In genomic region chr17:40433551-40434384, GRCh38 we compare ENCODE assay signal across 8 cellular contexts. TPM values are rescaled to one million over a fixed set of nuclear protein-coding genes. Genes with fewer than 3 reads are reported as not detected.
DNase-seq lines count a peak whose midpoint lies in the region; ATAC-seq, FAIRE-seq and TF ChIP-seq lines count a peak whose summit lies in the region.

No MANE protein-coding gene starts in this region.

- no peaks in the 10 kb centered on the region for H3K36me3 Mint-ChIP-seq in activated naive CD8-positive, alpha-beta T cell treated with anti-CD3 and anti-CD28 coated beads, Interleukin-2, amount 50 U/mL, for 24 hours (ENCODE audit: low read depth)

- CTCF ChIA-PET in HepG2 (lab: Yijun Ruan, JAX; ENCODE audit: low intra/inter-chr PET ratio, low total read pairs), result interaction anchor here (0.7 to 1.4 kb wide), 4 partner anchors 35 to 127 kb away, joined by 3 to 4 read pairs (median 3); no protein-coding TSS in a partner anchor

- no peaks in the 10 kb centered on the region for H3K27me3 Mint-ChIP-seq in activated naive CD8-positive, alpha-beta T cell treated with anti-CD3 and anti-CD28 coated beads, Interleukin-2, amount 50 U/mL, for 24 hours

- H2AFZ ChIP-seq in HepG2 (ENCODE audit: low read length), result no peak overlapping the region

- no peak for TF ChIP-seq RAD21 in HepG2 (CRISPR knock-in tag; IDR thresholded peaks at IDR 0.05)

- peaks cover 3 to 14% of the 10 kb centered on the region in 2 experiments; a peak in 3 of 5 replicates for H3K27me3 ChIP-seq in HepG2 (ENCODE audit: control insufficient read depth in 1 of 2, insufficient read depth in 2 of 2, low read length in 2 of 2)

- H3K9me3 Mint-ChIP-seq in activated naive CD8-positive, alpha-beta T cell treated with anti-CD3 and anti-CD28 coated beads, Interleukin-2, amount 50 U/mL, for 24 hours, result no peaks in the 10 kb centered on the region

- peak; percentile 75 for TF ChIP-seq CTCF in HepG2 (CRISPR knock-in tag; IDR thresholded peaks at IDR 0.05)

- peak; percentile 86 for FAIRE-seq in HepG2 (lab: Jason Lieb, UNC)

- intact Hi-C loops in HepG2 (cut with micrococcal nuclease; ENCODE audit: unreplicated experiment), result no loop called here

- peak overlapping the region; percentile 40; the same call in 1 of the 2 replicates for H3K4me2 ChIP-seq in HepG2 (ENCODE audit: low read depth, low read length)

- TF ChIP-seq EP300 in HepG2 (IDR thresholded peaks at IDR 0.05; ENCODE audit: low read depth in 2 of 2, low read length in 2 of 2) (no peak), HepG2 (CRISPR knock-in tag; IDR thresholded peaks at IDR 0.05; ENCODE audit: borderline replicate concordance) (no peak)

- peak; percentile 48 for ATAC-seq in activated naive CD8-positive, alpha-beta T cell treated with anti-CD3 and anti-CD28 coated beads, Interleukin-2, amount 50 U/mL, for 24 hours
- ATAC-seq in HepG2, result peak; percentile 90
- ATAC-seq in GM19324 (IDR thresholded peaks at IDR 0.05; ENCODE audit: low FRiP score, unreplicated experiment), result no peak
- no peak for ATAC-seq in activated CD4-positive, CD25-positive, alpha-beta regulatory T cell treated with anti-CD3 and anti-CD28 coated beads, Interleukin-2, amount 50 U/mL, for 24 hours

- no TSS peak for BruUV-seq in HepG2 (replicated peaks; lab: Mats Ljungman, UMichigan)

- H3K4me1 Mint-ChIP-seq in activated naive CD8-positive, alpha-beta T cell treated with anti-CD3 and anti-CD28 coated beads, Interleukin-2, amount 50 U/mL, for 24 hours, result peaks cover 8% of the 10 kb centered on the region

- H3K4me3 Mint-ChIP-seq in activated naive CD8-positive, alpha-beta T cell treated with anti-CD3 and anti-CD28 coated beads, Interleukin-2, amount 50 U/mL, for 24 hours, result no peak overlapping the region

- H3K36me3 ChIP-seq in HepG2 (replicated peaks in 1 of 2; ENCODE audit: control insufficient read depth in 1 of 2, insufficient read depth in 2 of 2, low read length in 2 of 2), result no peaks in the 10 kb centered on the region

- H3K4me1 ChIP-seq in HepG2 (ENCODE audit: insufficient read depth, low read length), result peaks cover 8% of the 10 kb centered on the region; the same call in 1 of the 2 replicates

- DNase-seq in D341Med (ENCODE audit: low spot score) (peak; percentile 77), HUDEP-2 (lab: John Stamatoyannopoulos, UW; ENCODE audit: unreplicated experiment in 76 of 76) (peak in 45 of 76 experiments; percentile 10 to 54 (median 31)), HepG2 (ENCODE audit: low spot score) (no peak), GM03348 (ENCODE audit: low spot score) (no peak), germinal center (ENCODE audit: low spot score) (no peak)
- DNase-seq in activated naive CD8-positive, alpha-beta T cell treated with anti-CD3 and anti-CD28 coated beads, Interleukin-2, amount 50 U/mL, for 24 hours, result no peak

- H4K20me1 ChIP-seq in HepG2 (ENCODE audit: insufficient read depth, low read length), result no peaks in the 10 kb centered on the region

- TF ChIP-seq POLR2A in HepG2 (IDR thresholded peaks at IDR 0.05; ENCODE audit: insufficient read depth in 1 of 2, low read depth in 2 of 2, low read length in 2 of 2), result no peak

- no peak overlapping the region for H3K4me3 ChIP-seq in HepG2 (replicated peaks in 1 of 3; ENCODE audit: insufficient read depth in 1 of 3, low read depth in 2 of 3, low read length in 3 of 3)

- H3K27ac Mint-ChIP-seq in activated naive CD8-positive, alpha-beta T cell treated with anti-CD3 and anti-CD28 coated beads, Interleukin-2, amount 50 U/mL, for 24 hours, result no peak overlapping the region

- H3K9ac ChIP-seq in HepG2 (ENCODE audit: insufficient read depth, low read depth, low read length), result no peak overlapping the region

- POLR2A ChIA-PET in HepG2 (lab: Yijun Ruan, JAX), result no interaction called here

- no peaks in the 10 kb centered on the region for H3K79me2 ChIP-seq in HepG2 (ENCODE audit: insufficient read depth, low read length)

- no peaks in the 10 kb centered on the region for H3K9me3 ChIP-seq in HepG2 (ENCODE audit: low read length)

- in situ Hi-C loops in HepG2 (cut with HindIII; ENCODE audit: extremely low pct_ligation_motif_present, low pct_unique_long_range_greater_than_20kb), result no loop called here

- no peak overlapping the region for H3K27ac ChIP-seq in HepG2 (ENCODE audit: extremely low read length, insufficient read depth, low read length)

- 35% methylated on average over 4 of the region's 6 CpGs for WGBS in HepG2 (ENCODE audit: low lambda C conversion rate)

TF ChIP-seq in HepG2, 621 proteins besides CTCF, POLR2A, EP300 and RAD21 (continues in another document):
- TF ChIP-seq ZNF350 (CRISPR knock-in tag; IDR thresholded peaks at IDR 0.05; ENCODE audit: borderline replicate concordance, low read depth) (0 out of 2 replicates have a peak, but pooled peaks have one; percentile 41), ZNF629 (CRISPR knock-in tag; conservative IDR thresholded peaks at IDR 0.05) (0 out of 2 replicates have a peak, but pooled peaks have one; percentile 21), ELK4 (CRISPR knock-in tag; IDR thresholded peaks at IDR 0.05; ENCODE audit: borderline replicate concordance) (no peak), ZNF12 (CRISPR knock-in tag; IDR thresholded peaks at IDR 0.05) (no peak), STAG1 (CRISPR knock-in tag; IDR thresholded peaks at IDR 0.05) (peak; percentile 69)

RNA-seq across cellular contexts. Expression of gene IGFBP4, which starts 9.5 kb away (rescaled TPM):
- total RNA-seq in HepG2 (2016; rRNA removed; fragmentation: Illumina TruSeq; extraction: Trizol), result 4.1 and 4.9 TPM in 2 replicates
- total RNA-seq in HepG2 (2016; cell fraction: cytosol; rRNA removed; fragmentation: Illumina TruSeq; extraction: Trizol; ENCODE audit: low read depth), result 3.4 and 4.0 TPM in 2 replicates
- 3.5 and 4.8 TPM in 2 replicates for total RNA-seq in HepG2 (2016; cell fraction: insoluble cytoplasmic fraction; rRNA removed; fragmentation: Illumina TruSeq; extraction: Trizol)
- 10.9 and 13.2 TPM in 2 replicates for total RNA-seq in HepG2 (2016; cell fraction: membrane; rRNA removed; fragmentation: Illumina TruSeq; extraction: Trizol)
- 10.1 and 10.9 TPM in 2 replicates for total RNA-seq in HepG2 (2016; cell fraction: nucleus; rRNA removed; fragmentation: Illumina TruSeq; extraction: Trizol)
- polyA plus RNA-seq in HepG2 (2011; rRNA removed), result 43.6 and 49.0 TPM in 2 replicates
- 42.1 and 55.6 TPM in 2 replicates for polyA plus RNA-seq in HepG2 (2011; cell fraction: cytosol; rRNA removed)
- polyA plus RNA-seq in HepG2 (2011; cell fraction: nucleus; rRNA removed), result 26.0 and 26.1 TPM in 2 replicates
- 23.1 and 40.9 TPM in 2 replicates for polyA plus RNA-seq in HepG2 (2012)
- polyA plus RNA-seq in HepG2 (2016; cell fraction: cytosol; fragmentation: Illumina TruSeq; extraction: Trizol; ENCODE audit: low read depth), result 11.4 and 15.1 TPM in 2 replicates
- polyA plus RNA-seq in HepG2 (2016; cell fraction: insoluble cytoplasmic fraction; fragmentation: Illumina TruSeq; extraction: Trizol; ENCODE audit: low read depth), result 10.4 and 12.4 TPM in 2 replicates
- 18.8 and 25.1 TPM in 2 replicates for polyA plus RNA-seq in HepG2 (2016; cell fraction: membrane; fragmentation: Illumina TruSeq; extraction: Trizol; ENCODE audit: low read depth)
- polyA plus RNA-seq in HepG2 (2016; cell fraction: nucleus; fragmentation: Illumina TruSeq; extraction: Trizol; ENCODE audit: insufficient read depth, low read depth), result 24.8 and 29.0 TPM in 2 replicates
- polyA minus RNA-seq in HepG2 (2011; rRNA and poly(A)+ RNA removed; ENCODE audit: low replicate concordance), result 0.19 and 99.5 TPM in 2 replicates
- polyA minus RNA-seq in HepG2 (2011; cell fraction: cytosol; rRNA and poly(A)+ RNA removed), result 36.8 and 40.1 TPM in 2 replicates
- polyA minus RNA-seq in HepG2 (2011; cell fraction: nucleus; rRNA and poly(A)+ RNA removed), result 12.3 and 12.9 TPM in 2 replicates

RNA-seq across cellular contexts. Expression of gene TOP2A, which starts 16.1 kb away (rescaled TPM):
- total RNA-seq in HepG2 (2016; rRNA removed; fragmentation: Illumina TruSeq; extraction: Trizol), result 327 and 614 TPM in 2 replicates
- total RNA-seq in HepG2 (2016; cell fraction: cytosol; rRNA removed; fragmentation: Illumina TruSeq; extraction: Trizol; ENCODE audit: low read depth), result 35.7 and 38.5 TPM in 2 replicates
- total RNA-seq in HepG2 (2016; cell fraction: insoluble cytoplasmic fraction; rRNA removed; fragmentation: Illumina TruSeq; extraction: Trizol), result 330 and 598 TPM in 2 replicates
- 112 and 128 TPM in 2 replicates for total RNA-seq in HepG2 (2016; cell fraction: membrane; rRNA removed; fragmentation: Illumina TruSeq; extraction: Trizol)
- total RNA-seq in HepG2 (2016; cell fraction: nucleus; rRNA removed; fragmentation: Illumina TruSeq; extraction: Trizol), result 262 and 265 TPM in 2 replicates
- polyA plus RNA-seq in HepG2 (2011; rRNA removed), result 52.7 and 108 TPM in 2 replicates
- polyA plus RNA-seq in HepG2 (2011; cell fraction: cytosol; rRNA removed), result 35.8 and 39.5 TPM in 2 replicates
- polyA plus RNA-seq in HepG2 (2011; cell fraction: nucleus; rRNA removed), result 38.5 and 46.3 TPM in 2 replicates
- 78.9 and 178 TPM in 2 replicates for polyA plus RNA-seq in HepG2 (2012)
- polyA plus RNA-seq in HepG2 (2016; cell fraction: cytosol; fragmentation: Illumina TruSeq; extraction: Trizol; ENCODE audit: low read depth), result 13.7 and 16.7 TPM in 2 replicates
- 406 and 447 TPM in 2 replicates for polyA plus RNA-seq in HepG2 (2016; cell fraction: insoluble cytoplasmic fraction; fragmentation: Illumina TruSeq; extraction: Trizol; ENCODE audit: low read depth)
- 56.7 and 60.4 TPM in 2 replicates for polyA plus RNA-seq in HepG2 (2016; cell fraction: membrane; fragmentation: Illumina TruSeq; extraction: Trizol; ENCODE audit: low read depth)
- polyA plus RNA-seq in HepG2 (2016; cell fraction: nucleus; fragmentation: Illumina TruSeq; extraction: Trizol; ENCODE audit: insufficient read depth, low read depth), result 324 and 347 TPM in 2 replicates
- polyA minus RNA-seq in HepG2 (2011; rRNA and poly(A)+ RNA removed; ENCODE audit: low replicate concordance), result 29.3 and 72.8 TPM in 2 replicates
- polyA minus RNA-seq in HepG2 (2011; cell fraction: cytosol; rRNA and poly(A)+ RNA removed), result 58.4 and 82.8 TPM in 2 replicates
- polyA minus RNA-seq in HepG2 (2011; cell fraction: nucleus; rRNA and poly(A)+ RNA removed), result 83.2 and 96.0 TPM in 2 replicates

Comparison
In these comparisons a context has a peak if more than half of its experiments do, and no peak if none do; other contexts are left out.
1. DNase-seq: peak in D341Med (single experiment) and HUDEP-2 (45 of 76); none in activated naive CD8-positive, alpha-beta T cell treated with anti-CD3 and anti-CD28 coated beads, Interleukin-2, amount 50 U/mL, for 24 hours (single experiment), HepG2 (single experiment), GM03348 (single experiment) and germinal center (single experiment).
2. ATAC-seq: peak in activated naive CD8-positive, alpha-beta T cell treated with anti-CD3 and anti-CD28 coated beads, Interleukin-2, amount 50 U/mL, for 24 hours (single experiment) and HepG2 (single experiment); none in GM19324 (single experiment) and activated CD4-positive, CD25-positive, alpha-beta regulatory T cell treated with anti-CD3 and anti-CD28 coated beads, Interleukin-2, amount 50 U/mL, for 24 hours (0 of 2).